8 cellular contexts compared by ENCODE assay signal in genomic region chr20:23257848-23258746, GRCh38.
DNase-seq lines count a peak whose midpoint lies in the region; ATAC-seq, FAIRE-seq and TF ChIP-seq lines count a peak whose summit lies in the region.

No MANE protein-coding gene starts in this region.

- no peak for TF ChIP-seq CTCF in fibroblast of the aortic adventitia (IDR thresholded peaks at IDR 0.05; ENCODE audit: insufficient read depth, low read length)

- peak; percentile 90 for DNase-seq in HCEC 1CT
- DNase-seq in RCC 7860 (ENCODE audit: low spot score), result peak; percentile 76
- peak; percentile 95 for DNase-seq in fibroblast of the aortic adventitia (ENCODE audit: low read depth)
- DNase-seq in skeletal muscle cell (ENCODE audit: low read depth), result peak; percentile 87
- DNase-seq in activated gamma-delta T cell treated with Interleukin-2 at 50 U/mL for 16 hours, result no peak
- no peak for DNase-seq in G401 (ENCODE audit: low spot score)

- H3K4me3 ChIP-seq in fibroblast of the aortic adventitia (ENCODE audit: low read depth, low read length) (no peak overlapping the region), skeletal muscle cell (ENCODE audit: low read depth, low read length) (no peak overlapping the region)

- ATAC-seq in HG03025 (IDR thresholded peaks at IDR 0.05; ENCODE audit: low FRiP score, unreplicated experiment) (no peak), HG03439 (IDR thresholded peaks at IDR 0.05; ENCODE audit: unreplicated experiment) (no peak)

- in situ Hi-C loops in G401 (cut with HindIII; ENCODE audit: low sequenced_read_pairs), result no loop called here

- peak; percentile 90 for FAIRE-seq in RCC 7860 (lab: Jason Lieb, UNC)

Comparison
In these comparisons a context has a peak if more than half of its experiments do, and no peak if none do; other contexts are left out.
1. DNase-seq: peak in HCEC 1CT (single experiment), RCC 7860 (single experiment), fibroblast of the aortic adventitia (single experiment) and skeletal muscle cell (single experiment); none in activated gamma-delta T cell treated with Interleukin-2 at 50 U/mL for 16 hours (single experiment) and G401 (single experiment).